In genomic region chr20:5511505-5511904, GRCh38 we compare ENCODE assay signal across 28 cellular contexts.
"Had no signal": no experiment of that assay in that cellular context is flagged by ENCODE, and none has a peak within 500 bp of the region (broad histone marks: within the 10 kb centered on the region; RNA-seq: fewer than 3 reads in every experiment).

No MANE protein-coding gene starts in this region.

- H3K4me1 Mint-ChIP-seq: activated B cell treated with CpG ODN at 0.5 μM for 24 hours; activated T-helper 17 cell treated with anti-CD3 and anti-CD28 coated beads, Interleukin-2, amount 50 U/mL, for 72 hours; endodermal cell had no signal

- H3K27me3 Mint-ChIP-seq: activated B cell treated with CpG ODN at 0.5 μM for 24 hours; activated CD4-positive, alpha-beta T cell treated with anti-CD3 and anti-CD28 coated beads for 36 hours; activated CD4-positive, alpha-beta T cell treated with anti-CD3 and anti-CD28 coated beads, Interleukin-2, amount 10 ng/mL, durations not matched to agents 24 days and 14 days; activated naive CD8-positive, alpha-beta T cell; activated T-helper 17 cell treated with anti-CD3 and anti-CD28 coated beads, Interleukin-2, amount 50 U/mL, for 72 hours; central memory CD8-positive, alpha-beta T cell; T-helper 17 cell had no signal

- H3K27ac Mint-ChIP-seq: activated B cell treated with CpG ODN at 0.5 μM for 24 hours; activated CD4-positive, alpha-beta T cell treated with anti-CD3 and anti-CD28 coated beads for 36 hours; activated CD4-positive, alpha-beta T cell treated with anti-CD3 and anti-CD28 coated beads, Interleukin-2, amount 10 ng/mL, durations not matched to agents 24 days and 14 days; activated naive CD8-positive, alpha-beta T cell; activated T-helper 17 cell treated with anti-CD3 and anti-CD28 coated beads, Interleukin-2, amount 50 U/mL, for 72 hours; dendritic cell treated with granulocyte-macrophage colony-stimulating factor and Interleukin-4, amounts not matched to agents 40 ng/mL and 50 ng/mL, for 4 days; endodermal cell; T-helper 17 cell; T-helper 2 cell treated with Interferon-gamma antibody and Interleukin-4, amounts not matched to agents 5 μg/mL and 100 μg/mL, for 36 hours had no signal

- DNase-seq: activated B cell treated with CpG ODN at 0.5 μM for 24 hours; activated CD4-positive, alpha-beta T cell treated with anti-CD3 and anti-CD28 coated beads for 36 hours; activated CD4-positive, alpha-beta T cell treated with anti-CD3 and anti-CD28 coated beads, Interleukin-2, amount 10 ng/mL, durations not matched to agents 24 days and 14 days; activated CD8-positive, alpha-beta memory T cell treated with anti-CD3 and anti-CD28 coated beads, Interleukin-2, amount 50 U/mL, for 4 hours; activated effector memory CD4-positive, alpha-beta T cell treated with Interleukin-2 at 50 U/mL for 16 hours; activated gamma-delta T cell treated with Interleukin-2 at 50 U/mL for 16 hours; activated naive CD4-positive, alpha-beta T cell treated with anti-CD3 and anti-CD28 coated beads, Interleukin-2, amount 50 U/mL, for 16 hours; activated naive CD4-positive, alpha-beta T cell treated with Interleukin-2 at 50 U/mL for 16 hours; activated T-cell treated with anti-CD3 and anti-CD28 coated beads, Interleukin-2, amount 50 U/mL, for 1 hour; anterior cingulate cortex; brain microvascular endothelial cell; dorsolateral prefrontal cortex; effector memory CD4-positive, alpha-beta T cell; endodermal cell; foreskin fibroblast; head of caudate nucleus; T-helper 1 cell; T-helper 17 cell; T1000; WERI-Rb-1 had no signal

- H3K4me3 Mint-ChIP-seq: activated B cell treated with CpG ODN at 0.5 μM for 24 hours; activated CD4-positive, alpha-beta T cell treated with anti-CD3 and anti-CD28 coated beads for 36 hours; activated CD4-positive, alpha-beta T cell treated with anti-CD3 and anti-CD28 coated beads, Interleukin-2, amount 10 ng/mL, durations not matched to agents 24 days and 14 days; activated naive CD8-positive, alpha-beta T cell; activated T-helper 17 cell treated with anti-CD3 and anti-CD28 coated beads, Interleukin-2, amount 50 U/mL, for 72 hours; central memory CD8-positive, alpha-beta T cell; dendritic cell treated with granulocyte-macrophage colony-stimulating factor and Interleukin-4, amounts not matched to agents 40 ng/mL and 50 ng/mL, for 4 days; endodermal cell; T-helper 17 cell; T-helper 2 cell treated with Interferon-gamma antibody and Interleukin-4, amounts not matched to agents 5 μg/mL and 100 μg/mL, for 36 hours had no signal

- ATAC-seq: activated CD4-positive, alpha-beta T cell treated with anti-CD3 and anti-CD28 coated beads for 36 hours; activated CD4-positive, CD25-positive, alpha-beta regulatory T cell treated with anti-CD3 and anti-CD28 coated beads, Interleukin-2, amount 50 U/mL, for 24 hours; activated T-helper 17 cell treated with anti-CD3 and anti-CD28 coated beads, Interleukin-2, amount 50 U/mL, for 72 hours; esophagus mucosa; SK-N-SH treated with all-trans-retinoic acid at 6 μM for 48 hours; T-helper 17 cell had no signal

- H3K9me3 Mint-ChIP-seq: activated B cell treated with CpG ODN at 0.5 μM for 24 hours; activated T-helper 17 cell treated with anti-CD3 and anti-CD28 coated beads, Interleukin-2, amount 50 U/mL, for 72 hours; central memory CD8-positive, alpha-beta T cell; dendritic cell treated with granulocyte-macrophage colony-stimulating factor and Interleukin-4, amounts not matched to agents 40 ng/mL and 50 ng/mL, for 4 days; T-helper 2 cell treated with Interferon-gamma antibody and Interleukin-4, amounts not matched to agents 5 μg/mL and 100 μg/mL, for 36 hours had no signal
